ENCODE assay signal across 1 cellular context in genomic region chr17:46193626-46194392, GRCh38.
TF ChIP-seq lines count a peak whose summit lies in the region.

No MANE protein-coding gene starts in this region.

TF ChIP-seq in HepG2, 621 proteins besides CTCF, POLR2A, EP300 and RAD21 (continued from another document and continues in another):
- no peak; the same call in 1 of the 2 replicates for TF ChIP-seq SOX13 (IDR thresholded peaks at IDR 0.05)
- TF ChIP-seq SOX13 (CRISPR knock-in tag; conservative IDR thresholded peaks at IDR 0.05 in 1 of 2, IDR thresholded peaks at IDR 0.05 in 1 of 2): peak in 1 of 2 experiments; percentile 53; a peak in 1 of 4 replicates
- TF ChIP-seq TARDBP (CRISPR knock-in tag; IDR thresholded peaks at IDR 0.05): peak; percentile 19; the same call in 1 of the 2 replicates
- no peak; the same call in 1 of the 2 replicates for TF ChIP-seq ZNF431 (CRISPR knock-in tag; IDR thresholded peaks at IDR 0.05; ENCODE audit: borderline replicate concordance, low read depth)
- TF ChIP-seq SETDB1 (CRISPR knock-in tag; IDR thresholded peaks at IDR 0.05; ENCODE audit: borderline replicate concordance): no peak
- peak; percentile 64; the same call in 1 of the 2 replicates for TF ChIP-seq YEATS2 (CRISPR knock-in tag; IDR thresholded peaks at IDR 0.05; ENCODE audit: borderline replicate concordance)
- TF ChIP-seq ATF7-NPFF (CRISPR knock-in tag; IDR thresholded peaks at IDR 0.05; ENCODE audit: low read depth): peak; percentile 41
- TF ChIP-seq, protein P1, sequence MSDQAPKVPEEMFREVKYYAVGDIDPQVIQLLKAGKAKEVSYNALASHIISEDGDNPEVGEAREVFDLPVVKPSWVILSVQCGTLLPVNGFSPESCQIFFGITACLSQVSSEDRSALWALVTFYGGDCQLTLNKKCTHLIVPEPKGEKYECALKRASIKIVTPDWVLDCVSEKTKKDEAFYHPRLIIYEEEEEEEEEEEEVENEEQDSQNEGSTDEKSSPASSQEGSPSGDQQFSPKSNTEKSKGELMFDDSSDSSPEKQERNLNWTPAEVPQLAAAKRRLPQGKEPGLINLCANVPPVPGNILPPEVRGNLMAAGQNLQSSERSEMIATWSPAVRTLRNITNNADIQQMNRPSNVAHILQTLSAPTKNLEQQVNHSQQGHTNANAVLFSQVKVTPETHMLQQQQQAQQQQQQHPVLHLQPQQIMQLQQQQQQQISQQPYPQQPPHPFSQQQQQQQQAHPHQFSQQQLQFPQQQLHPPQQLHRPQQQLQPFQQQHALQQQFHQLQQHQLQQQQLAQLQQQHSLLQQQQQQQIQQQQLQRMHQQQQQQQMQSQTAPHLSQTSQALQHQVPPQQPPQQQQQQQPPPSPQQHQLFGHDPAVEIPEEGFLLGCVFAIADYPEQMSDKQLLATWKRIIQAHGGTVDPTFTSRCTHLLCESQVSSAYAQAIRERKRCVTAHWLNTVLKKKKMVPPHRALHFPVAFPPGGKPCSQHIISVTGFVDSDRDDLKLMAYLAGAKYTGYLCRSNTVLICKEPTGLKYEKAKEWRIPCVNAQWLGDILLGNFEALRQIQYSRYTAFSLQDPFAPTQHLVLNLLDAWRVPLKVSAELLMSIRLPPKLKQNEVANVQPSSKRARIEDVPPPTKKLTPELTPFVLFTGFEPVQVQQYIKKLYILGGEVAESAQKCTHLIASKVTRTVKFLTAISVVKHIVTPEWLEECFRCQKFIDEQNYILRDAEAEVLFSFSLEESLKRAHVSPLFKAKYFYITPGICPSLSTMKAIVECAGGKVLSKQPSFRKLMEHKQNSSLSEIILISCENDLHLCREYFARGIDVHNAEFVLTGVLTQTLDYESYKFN (CRISPR knock-in tag; conservative IDR thresholded peaks at IDR 0.05): peak; percentile 64
- no peak for TF ChIP-seq ZMAT5 (CRISPR knock-in tag; IDR thresholded peaks at IDR 0.05; ENCODE audit: borderline replicate concordance, low read depth)
- TF ChIP-seq ZBTB38 (CRISPR knock-in tag; IDR thresholded peaks at IDR 0.05): peak; percentile 65; the same call in 1 of the 2 replicates
- no peak for TF ChIP-seq ISX (CRISPR knock-in tag; conservative IDR thresholded peaks at IDR 0.05)
- no peak for TF ChIP-seq KAT2B (IDR thresholded peaks at IDR 0.05; ENCODE audit: borderline replicate concordance, low read depth, low read length)
- TF ChIP-seq CBX1 (IDR thresholded peaks at IDR 0.05; ENCODE audit: low read depth): no peak
- TF ChIP-seq SYNCRIP (IDR thresholded peaks at IDR 0.05; ENCODE audit: insufficient read depth, low read depth, low read length): no peak
- peak; percentile 54 for TF ChIP-seq MED8 (CRISPR knock-in tag; IDR thresholded peaks at IDR 0.05; ENCODE audit: insufficient replicate concordance)
- peak; percentile 88 for TF ChIP-seq SAP130 (CRISPR knock-in tag; IDR thresholded peaks at IDR 0.05; ENCODE audit: low read depth)
- TF ChIP-seq NFATC3 (CRISPR knock-in tag; IDR thresholded peaks at IDR 0.05): no peak
- TF ChIP-seq HINFP (CRISPR knock-in tag; IDR thresholded peaks at IDR 0.05; ENCODE audit: low read depth): peak; percentile 42; the same call in 1 of the 2 replicates
- TF ChIP-seq CHD2 (IDR thresholded peaks at IDR 0.05; ENCODE audit: low read depth, low read length): no peak
- TF ChIP-seq TBX2 (CRISPR knock-in tag; IDR thresholded peaks at IDR 0.05; ENCODE audit: borderline replicate concordance): peak; percentile 80
- TF ChIP-seq ZFP82 (CRISPR knock-in tag; IDR thresholded peaks at IDR 0.05; ENCODE audit: borderline replicate concordance): 0 out of 2 replicates have a peak, but pooled peaks have one; percentile 40
- TF ChIP-seq ZNF891 (CRISPR knock-in tag; IDR thresholded peaks at IDR 0.05): peak; percentile 98
- TF ChIP-seq IKZF5 (CRISPR knock-in tag; IDR thresholded peaks at IDR 0.05): peak; percentile 89
- TF ChIP-seq NAIF1 (CRISPR knock-in tag; IDR thresholded peaks at IDR 0.05; ENCODE audit: borderline replicate concordance): no peak; the same call in 1 of the 2 replicates
- TF ChIP-seq ZBTB49 (CRISPR knock-in tag; IDR thresholded peaks at IDR 0.05; ENCODE audit: borderline replicate concordance): 0 out of 2 replicates have a peak, but pooled peaks have one; percentile 81
- no peak for TF ChIP-seq NFE2 (CRISPR knock-in tag; IDR thresholded peaks at IDR 0.05)
- no peak for TF ChIP-seq ZNF75D (CRISPR knock-in tag; IDR thresholded peaks at IDR 0.05; ENCODE audit: borderline replicate concordance)
- peak; percentile 78; the same call in 1 of the 2 replicates for TF ChIP-seq ZBTB39 (CRISPR knock-in tag; IDR thresholded peaks at IDR 0.05)
- TF ChIP-seq HNRNPK (IDR thresholded peaks at IDR 0.05; ENCODE audit: low read depth, low read length, poor library complexity, severe bottlenecking): peak; percentile 42
- peak; percentile 81 for TF ChIP-seq ZBTB26 (CRISPR knock-in tag; IDR thresholded peaks at IDR 0.05; ENCODE audit: borderline replicate concordance)
- no peak for TF ChIP-seq ZNF781 (CRISPR knock-in tag; IDR thresholded peaks at IDR 0.05; ENCODE audit: borderline replicate concordance, not compliant biosample characterization)
- peak; percentile 94 for TF ChIP-seq ZNF782 (CRISPR knock-in tag; IDR thresholded peaks at IDR 0.05; ENCODE audit: borderline replicate concordance)
- peak; percentile 85 for TF ChIP-seq ZNF564 (CRISPR knock-in tag; IDR thresholded peaks at IDR 0.05)
- no peak for TF ChIP-seq ZNF207 (IDR thresholded peaks at IDR 0.05; ENCODE audit: borderline replicate concordance)
- TF ChIP-seq ZNF704 (CRISPR knock-in tag; IDR thresholded peaks at IDR 0.05; ENCODE audit: borderline replicate concordance): 0 out of 2 replicates have a peak, but pooled peaks have one; percentile 91
- TF ChIP-seq RBFOX2 (IDR thresholded peaks at IDR 0.05; ENCODE audit: low read depth, low read length): peak; percentile 89
- peak; percentile 82; the same call in 1 of the 2 replicates for TF ChIP-seq ZNF589 (CRISPR knock-in tag; conservative IDR thresholded peaks at IDR 0.05)
- TF ChIP-seq XBP1 (CRISPR knock-in tag; IDR thresholded peaks at IDR 0.05): no peak
- peak; percentile 92 for TF ChIP-seq ZNF335 (CRISPR knock-in tag; IDR thresholded peaks at IDR 0.05)
- TF ChIP-seq ZBTB34 (CRISPR knock-in tag; IDR thresholded peaks at IDR 0.05): peak; percentile 86
- no peak for TF ChIP-seq ZNF326 (CRISPR knock-in tag; IDR thresholded peaks at IDR 0.05; ENCODE audit: borderline replicate concordance)
- TF ChIP-seq, protein P2, sequence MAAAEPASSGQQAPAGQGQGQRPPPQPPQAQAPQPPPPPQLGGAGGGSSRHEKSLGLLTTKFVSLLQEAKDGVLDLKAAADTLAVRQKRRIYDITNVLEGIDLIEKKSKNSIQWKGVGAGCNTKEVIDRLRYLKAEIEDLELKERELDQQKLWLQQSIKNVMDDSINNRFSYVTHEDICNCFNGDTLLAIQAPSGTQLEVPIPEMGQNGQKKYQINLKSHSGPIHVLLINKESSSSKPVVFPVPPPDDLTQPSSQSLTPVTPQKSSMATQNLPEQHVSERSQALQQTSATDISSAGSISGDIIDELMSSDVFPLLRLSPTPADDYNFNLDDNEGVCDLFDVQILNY (CRISPR knock-in tag; conservative IDR thresholded peaks at IDR 0.05): 0 out of 2 replicates have a peak, but pooled peaks have one; percentile 6
- TF ChIP-seq SPEN (CRISPR knock-in tag; IDR thresholded peaks at IDR 0.05; ENCODE audit: low read depth): peak; percentile 54
- peak; percentile 78 for TF ChIP-seq FOXJ3 (CRISPR knock-in tag; IDR thresholded peaks at IDR 0.05; ENCODE audit: borderline replicate concordance)
- TF ChIP-seq ZNF20 (CRISPR knock-in tag; IDR thresholded peaks at IDR 0.05): no peak
- no peak for TF ChIP-seq PLRG1 (conservative IDR thresholded peaks at IDR 0.05)
- TF ChIP-seq ZNF652 (CRISPR knock-in tag; IDR thresholded peaks at IDR 0.05; ENCODE audit: borderline replicate concordance, low read depth): no peak
- TF ChIP-seq TBL1XR1 (IDR thresholded peaks at IDR 0.05; ENCODE audit: borderline replicate concordance, low read length, partially characterized antibody): no peak
- no peak for TF ChIP-seq TCF12 (IDR thresholded peaks at IDR 0.05)
- peak; percentile 67; the same call in 1 of the 2 replicates for TF ChIP-seq TCF12 (CRISPR knock-in tag; IDR thresholded peaks at IDR 0.05)
- no peak for TF ChIP-seq HHEX (CRISPR knock-in tag; IDR thresholded peaks at IDR 0.05)
- no peak; the same call in 1 of the 2 replicates for TF ChIP-seq NRL (CRISPR knock-in tag; IDR thresholded peaks at IDR 0.05; ENCODE audit: borderline replicate concordance)
- peak; percentile 97 for TF ChIP-seq KDM5B (CRISPR knock-in tag; IDR thresholded peaks at IDR 0.05; ENCODE audit: borderline replicate concordance)
